Comparison of ENCODE assay signal across 17 cellular contexts in the genomic region with DNA sequence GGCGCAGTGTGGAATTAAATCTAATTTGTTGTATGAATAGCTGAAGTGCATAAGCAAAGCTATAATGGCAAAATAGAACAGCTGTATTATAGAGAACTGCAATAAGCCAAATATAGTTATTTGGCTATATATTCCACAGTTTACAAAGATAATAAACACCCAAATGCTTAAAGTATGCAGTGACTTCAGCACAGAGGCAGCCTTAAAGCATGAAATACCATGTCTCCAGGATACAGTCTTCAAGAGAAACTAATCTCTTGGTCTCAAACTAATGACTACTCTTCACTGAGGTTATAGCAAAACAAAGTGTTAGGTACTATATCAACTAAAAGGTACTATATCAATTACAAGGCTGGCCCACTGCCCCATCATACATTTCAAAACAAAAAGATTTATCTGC. TPM values are rescaled to one million over a fixed set of nuclear protein-coding genes. Genes with fewer than 3 reads are reported as not detected.
DNase-seq lines count a peak whose midpoint lies in the region; ATAC-seq and TF ChIP-seq lines count a peak whose summit lies in the region.
"Had no signal": no experiment of that assay in that cellular context is flagged by ENCODE, and none has a peak within 500 bp of the region (broad histone marks: within the 10 kb centered on the region; RNA-seq: fewer than 3 reads in every experiment).

No MANE protein-coding gene starts in this region.

- TF ChIP-seq CTCF in WI38 (IDR thresholded peaks at IDR 0.05; ENCODE audit: low read depth, low read length) (no peak), fibroblast of pulmonary artery (IDR thresholded peaks at IDR 0.05; ENCODE audit: low read length, missing control alignments) (no peak), psoas muscle (IDR thresholded peaks at IDR 0.05) (no peak), upper lobe of left lung (IDR thresholded peaks at IDR 0.05) (no peak), GM13976 (IDR thresholded peaks at IDR 0.05; ENCODE audit: borderline replicate concordance, control extremely low read depth, extremely low read depth, insufficient read depth, missing control alignments) (no peak)

- DNase-seq in EL = peak; percentile 59
- DNase-seq in fibroblast of pulmonary artery (ENCODE audit: low read depth) = peak; percentile 57
- no peak for DNase-seq in psoas muscle
- no peak for DNase-seq in activated CD4-positive, alpha-beta T cell treated with anti-CD3 and anti-CD28 coated beads for 48 hours
- DNase-seq in upper lobe of left lung = no peak
- no peak for DNase-seq in GM13976 (ENCODE audit: low spot score)
- DNase-seq: activated CD4-positive, CD25-positive, alpha-beta regulatory T cell; activated CD8-positive, alpha-beta memory T cell treated with anti-CD3 and anti-CD28 coated beads, Interleukin-2, amount 50 U/mL, for 4 hours; activated naive CD4-positive, alpha-beta T cell treated with Interleukin-2 at 50 U/mL for 16 hours; DMS 273 treated with DMSO at 0.1 percent for 48 hours; NCI-H1417 treated with DMSO at 0.1 percent for 48 hours; NK-92 treated with Interleukin-12 subunit alpha and Interleukin-12 subunit beta, amount 100 ng/mL, for 24 hours; pancreas had no signal

- H3K9me3 ChIP-seq in psoas muscle (no peaks in the 10 kb centered on the region), upper lobe of left lung (no peaks in the 10 kb centered on the region)
- H3K9me3 ChIP-seq: pancreas had no signal

- H3K27ac ChIP-seq in psoas muscle (peak overlapping the region; percentile 86), upper lobe of left lung (no peak overlapping the region)
- H3K27ac ChIP-seq: HL-60 had no signal

- no peaks in the 10 kb centered on the region for H3K27me3 ChIP-seq in psoas muscle (ENCODE audit: insufficient read depth in 3 of 3, low read length in 2 of 3)
- no peaks in the 10 kb centered on the region for H3K27me3 ChIP-seq in upper lobe of left lung
- H3K27me3 ChIP-seq: cardiac muscle cell, pancreas had no signal

- peak in 3 of 4 donors; percentile 7 to 31 (median 25) for ATAC-seq in psoas muscle
- no peak for ATAC-seq in HG02763 (IDR thresholded peaks at IDR 0.05; ENCODE audit: unreplicated experiment)
- no peak for ATAC-seq in upper lobe of left lung (ENCODE audit: low FRiP score in 2 of 2)

- in situ Hi-C loops in GM13976 (cut with MboI; ENCODE audit: low sequenced_read_pairs, unreplicated experiment) = no loop called here

- intact Hi-C loops in psoas muscle (cut with DNase I) = loop anchor here (2.0 to 5.0 kb wide), 3 partner anchors 33 to 47 kb away; partner anchors contain the start of gene NT5C2 (in 1 of the 2)

- H3K4me1 ChIP-seq in psoas muscle (peaks cover 81% of the 10 kb centered on the region), upper lobe of left lung (peaks cover 13 to 20% (median 16%) of the 10 kb centered on the region in 4 donors)

- H3K4me3 ChIP-seq in WI38 (ENCODE audit: low read depth, low read length) = peak overlapping the region; percentile 16; the same call in 1 of the 2 replicates
- no peak overlapping the region for H3K4me3 ChIP-seq in fibroblast of pulmonary artery (replicated peaks; ENCODE audit: low read depth, low read length)
- peak overlapping the region; percentile 61 for H3K4me3 ChIP-seq in psoas muscle
- no peak overlapping the region for H3K4me3 ChIP-seq in upper lobe of left lung
- H3K4me3 ChIP-seq: cardiac muscle cell, pancreas had no signal

- TF ChIP-seq POLR2A in upper lobe of left lung (IDR thresholded peaks at IDR 0.05) = no peak

- TF ChIP-seq EP300 in upper lobe of left lung (IDR thresholded peaks at IDR 0.05) = no peak

- H3K36me3 ChIP-seq in psoas muscle (ENCODE audit: insufficient read depth in 1 of 2, low read depth in 1 of 2) = peaks cover 3 to 17% of the 10 kb centered on the region in 2 donors
- H3K36me3 ChIP-seq in upper lobe of left lung = peaks cover 0 to 6% (median 2%) of the 10 kb centered on the region in 4 donors
- H3K36me3 ChIP-seq: cardiac muscle cell, pancreas had no signal

- 43 to 48% (median 45%) methylated on average over 1 of the region's 1 CpG for WGBS in psoas muscle, 3 donors
- 95 to 97% methylated on average over 1 of the region's 1 CpG for WGBS in upper lobe of left lung, 2 donors

RNA-seq across cellular contexts. Expression of gene NT5C2, which starts 48.0 kb away (rescaled TPM):
- total RNA-seq in psoas muscle (10 to 100 TPM; 64.5 to 94.6 (median 80.4) TPM), upper lobe of left lung (100 to 1,000 TPM in 2 of 6 donors, 10 to 100 TPM in 4; 47.4 to 122 (median 85.1) TPM)
- 10 to 100 TPM; 17.8 to 57.6 (median 41.5) TPM for polyA plus RNA-seq in psoas muscle

Comparison
In these comparisons a context has a peak if more than half of its experiments do, and no peak if none do; other contexts are left out.
1. DNase-seq: peak in EL (single experiment) and fibroblast of pulmonary artery (single experiment); none in psoas muscle (0 of 2), activated CD4-positive, alpha-beta T cell treated with anti-CD3 and anti-CD28 coated beads for 48 hours (single experiment), upper lobe of left lung (0 of 2) and GM13976 (single experiment).
2. H3K4me3 ChIP-seq: peak in WI38 (single experiment) and psoas muscle (single experiment); none in fibroblast of pulmonary artery (single experiment) and upper lobe of left lung (0 of 4).
3. ATAC-seq: peak in psoas muscle (3 of 4); none in HG02763 (single experiment) and upper lobe of left lung (0 of 2).